In the genomic region with DNA sequence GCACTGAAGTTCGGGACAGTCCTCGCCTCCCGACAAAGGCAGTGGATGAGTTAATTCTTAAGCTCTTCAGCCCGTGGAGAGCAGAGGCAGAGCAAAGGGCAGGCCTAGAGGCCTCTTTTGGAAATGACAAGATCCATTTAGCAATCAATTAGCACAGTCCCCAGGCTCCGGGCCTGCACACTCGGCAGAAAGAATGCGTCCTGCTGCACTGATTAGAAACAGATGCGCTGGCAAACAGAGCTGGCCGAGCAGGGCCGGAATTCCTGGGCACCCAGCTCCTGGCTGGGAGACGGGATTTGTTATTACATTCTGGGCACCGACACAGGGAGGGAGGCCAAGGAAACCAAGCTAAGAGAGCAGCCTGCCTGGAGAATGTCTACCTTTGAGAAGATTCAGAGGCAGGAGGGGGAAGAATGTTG, we compare ENCODE assay signal across 8 cellular contexts.
DNase-seq lines count a peak whose midpoint lies in the region; TF ChIP-seq lines count a peak whose summit lies in the region.

No MANE protein-coding gene starts in this region.

- H3K36me3 ChIP-seq in liver (ENCODE audit: control insufficient read depth in 4 of 4, insufficient read depth in 3 of 4, low read depth in 1 of 4, low read length in 3 of 4), result no peaks in the 10 kb centered on the region
- H3K36me3 ChIP-seq in effector memory CD4-positive, alpha-beta T cell (ENCODE audit: control insufficient read depth, insufficient read depth, low read length), result no peaks in the 10 kb centered on the region

- peak; percentile 48 for DNase-seq in HuH-7 (ENCODE audit: low spot score)
- DNase-seq in dedifferentiated amniotic fluid mesenchymal stem cell (ENCODE audit: extremely low spot score), result peak; percentile 97
- peak; percentile 35 for DNase-seq in superior temporal gyrus (ENCODE audit: extremely low spot score)
- no peak for DNase-seq in NCI-H1930 (lab: John Stamatoyannopoulos, UW)
- no peak for DNase-seq in effector memory CD4-positive, alpha-beta T cell
- no peak for DNase-seq in mesenteric fat pad (ENCODE audit: low spot score)
- DNase-seq in NCI-H226, result no peak

- peaks cover 0 to 10% (median 2%) of the 10 kb centered on the region in 4 donors for H3K4me1 ChIP-seq in liver (ENCODE audit: control insufficient read depth in 4 of 4, insufficient read depth in 4 of 4, low read length in 3 of 4)
- no peaks in the 10 kb centered on the region for H3K4me1 ChIP-seq in effector memory CD4-positive, alpha-beta T cell (ENCODE audit: control insufficient read depth, insufficient read depth, low read length, poor library complexity, severe bottlenecking)

- WGBS in liver, result 41% methylated on average over 12 of the region's 12 CpGs

- no peak overlapping the region for H3K27ac ChIP-seq in liver (ENCODE audit: low read depth in 1 of 2, low read length in 2 of 2)
- H3K27ac ChIP-seq in effector memory CD4-positive, alpha-beta T cell (ENCODE audit: insufficient read depth, low read length, poor library complexity, severe bottlenecking), result no peak overlapping the region

- H3K27me3 ChIP-seq in liver (ENCODE audit: control insufficient read depth in 4 of 4, insufficient read depth in 4 of 4, low read length in 3 of 4), result no peaks in the 10 kb centered on the region
- H3K27me3 ChIP-seq in effector memory CD4-positive, alpha-beta T cell (replicated peaks; ENCODE audit: control insufficient read depth, insufficient read depth, low read length, poor library complexity, severe bottlenecking), result no peaks in the 10 kb centered on the region

- TF ChIP-seq RAD21 in liver (IDR thresholded peaks at IDR 0.05), result peak; percentile 23 to 67

- no peak overlapping the region for H3K4me3 ChIP-seq in liver (ENCODE audit: low read depth in 1 of 3, low read length in 3 of 3)
- no peak overlapping the region for H3K4me3 ChIP-seq in effector memory CD4-positive, alpha-beta T cell (ENCODE audit: insufficient read depth, low read depth, low read length, poor library complexity, severe bottlenecking)

- peak; percentile 30 for TF ChIP-seq CTCF in liver (IDR thresholded peaks at IDR 0.05; ENCODE audit: low read depth, low read length, missing input control)

- no peaks in the 10 kb centered on the region for H3K9me3 ChIP-seq in liver (ENCODE audit: control insufficient read depth in 4 of 4, low read length in 3 of 4)
- H3K9me3 ChIP-seq in effector memory CD4-positive, alpha-beta T cell (ENCODE audit: control insufficient read depth, low read length), result no peaks in the 10 kb centered on the region

- no peak overlapping the region for H3K9ac ChIP-seq in liver (ENCODE audit: low read depth in 1 of 2, low read length in 2 of 2)

TF ChIP-seq in liver, 16 proteins besides CTCF, POLR2A, EP300 and RAD21:
- no peak for TF ChIP-seq GABPA (IDR thresholded peaks at IDR 0.05 in 1 of 2, conservative IDR thresholded peaks at IDR 0.05 in 1 of 2)
- TF ChIP-seq JUND (IDR thresholded peaks at IDR 0.05), result no peak
- TF ChIP-seq SP1 (IDR thresholded peaks at IDR 0.05), result peak; percentile 35
- no peak for TF ChIP-seq FOXA1 (IDR thresholded peaks at IDR 0.05)
- TF ChIP-seq, protein P1, sequence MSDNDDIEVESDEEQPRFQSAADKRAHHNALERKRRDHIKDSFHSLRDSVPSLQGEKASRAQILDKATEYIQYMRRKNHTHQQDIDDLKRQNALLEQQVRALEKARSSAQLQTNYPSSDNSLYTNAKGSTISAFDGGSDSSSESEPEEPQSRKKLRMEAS (IDR thresholded peaks at IDR 0.05), result no peak
- TF ChIP-seq HNF4A (conservative IDR thresholded peaks at IDR 0.05), result no peak
- no peak for TF ChIP-seq YY1 (IDR thresholded peaks at IDR 0.05)
- peak; percentile 91 for TF ChIP-seq NR2F2 (IDR thresholded peaks at IDR 0.05)
- no peak for TF ChIP-seq TAF1 (conservative IDR thresholded peaks at IDR 0.05)
- TF ChIP-seq, protein P2, sequence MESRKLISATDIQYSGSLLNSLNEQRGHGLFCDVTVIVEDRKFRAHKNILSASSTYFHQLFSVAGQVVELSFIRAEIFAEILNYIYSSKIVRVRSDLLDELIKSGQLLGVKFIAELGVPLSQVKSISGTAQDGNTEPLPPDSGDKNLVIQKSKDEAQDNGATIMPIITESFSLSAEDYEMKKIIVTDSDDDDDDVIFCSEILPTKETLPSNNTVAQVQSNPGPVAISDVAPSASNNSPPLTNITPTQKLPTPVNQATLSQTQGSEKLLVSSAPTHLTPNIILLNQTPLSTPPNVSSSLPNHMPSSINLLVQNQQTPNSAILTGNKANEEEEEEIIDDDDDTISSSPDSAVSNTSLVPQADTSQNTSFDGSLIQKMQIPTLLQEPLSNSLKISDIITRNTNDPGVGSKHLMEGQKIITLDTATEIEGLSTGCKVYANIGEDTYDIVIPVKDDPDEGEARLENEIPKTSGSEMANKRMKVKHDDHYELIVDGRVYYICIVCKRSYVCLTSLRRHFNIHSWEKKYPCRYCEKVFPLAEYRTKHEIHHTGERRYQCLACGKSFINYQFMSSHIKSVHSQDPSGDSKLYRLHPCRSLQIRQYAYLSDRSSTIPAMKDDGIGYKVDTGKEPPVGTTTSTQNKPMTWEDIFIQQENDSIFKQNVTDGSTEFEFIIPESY (IDR thresholded peaks at IDR 0.05), result no peak
- TF ChIP-seq RXRA (IDR thresholded peaks at IDR 0.05), result peak; percentile 9 to 31
- TF ChIP-seq HNF4G (IDR thresholded peaks at IDR 0.05), result no peak
- TF ChIP-seq, protein P3, sequence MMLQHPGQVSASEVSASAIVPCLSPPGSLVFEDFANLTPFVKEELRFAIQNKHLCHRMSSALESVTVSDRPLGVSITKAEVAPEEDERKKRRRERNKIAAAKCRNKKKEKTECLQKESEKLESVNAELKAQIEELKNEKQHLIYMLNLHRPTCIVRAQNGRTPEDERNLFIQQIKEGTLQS (IDR thresholded peaks at IDR 0.05), result no peak
- no peak for TF ChIP-seq FOXA2 (IDR thresholded peaks at IDR 0.05)
- no peak for TF ChIP-seq EGR1 (IDR thresholded peaks at IDR 0.05; ENCODE audit: low read depth in 2 of 2)
- TF ChIP-seq, protein P4, sequence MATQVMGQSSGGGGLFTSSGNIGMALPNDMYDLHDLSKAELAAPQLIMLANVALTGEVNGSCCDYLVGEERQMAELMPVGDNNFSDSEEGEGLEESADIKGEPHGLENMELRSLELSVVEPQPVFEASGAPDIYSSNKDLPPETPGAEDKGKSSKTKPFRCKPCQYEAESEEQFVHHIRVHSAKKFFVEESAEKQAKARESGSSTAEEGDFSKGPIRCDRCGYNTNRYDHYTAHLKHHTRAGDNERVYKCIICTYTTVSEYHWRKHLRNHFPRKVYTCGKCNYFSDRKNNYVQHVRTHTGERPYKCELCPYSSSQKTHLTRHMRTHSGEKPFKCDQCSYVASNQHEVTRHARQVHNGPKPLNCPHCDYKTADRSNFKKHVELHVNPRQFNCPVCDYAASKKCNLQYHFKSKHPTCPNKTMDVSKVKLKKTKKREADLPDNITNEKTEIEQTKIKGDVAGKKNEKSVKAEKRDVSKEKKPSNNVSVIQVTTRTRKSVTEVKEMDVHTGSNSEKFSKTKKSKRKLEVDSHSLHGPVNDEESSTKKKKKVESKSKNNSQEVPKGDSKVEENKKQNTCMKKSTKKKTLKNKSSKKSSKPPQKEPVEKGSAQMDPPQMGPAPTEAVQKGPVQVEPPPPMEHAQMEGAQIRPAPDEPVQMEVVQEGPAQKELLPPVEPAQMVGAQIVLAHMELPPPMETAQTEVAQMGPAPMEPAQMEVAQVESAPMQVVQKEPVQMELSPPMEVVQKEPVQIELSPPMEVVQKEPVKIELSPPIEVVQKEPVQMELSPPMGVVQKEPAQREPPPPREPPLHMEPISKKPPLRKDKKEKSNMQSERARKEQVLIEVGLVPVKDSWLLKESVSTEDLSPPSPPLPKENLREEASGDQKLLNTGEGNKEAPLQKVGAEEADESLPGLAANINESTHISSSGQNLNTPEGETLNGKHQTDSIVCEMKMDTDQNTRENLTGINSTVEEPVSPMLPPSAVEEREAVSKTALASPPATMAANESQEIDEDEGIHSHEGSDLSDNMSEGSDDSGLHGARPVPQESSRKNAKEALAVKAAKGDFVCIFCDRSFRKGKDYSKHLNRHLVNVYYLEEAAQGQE (IDR thresholded peaks at IDR 0.05), result peak; percentile 89
TF ChIP-seq in liver: peak in this region for 4.

Comparison
In these comparisons a context has a peak if more than half of its experiments do, and no peak if none do; other contexts are left out.
1. DNase-seq: peak in HuH-7 (single experiment), dedifferentiated amniotic fluid mesenchymal stem cell (single experiment) and superior temporal gyrus (single experiment); none in NCI-H1930 (0 of 2), effector memory CD4-positive, alpha-beta T cell (0 of 3), mesenteric fat pad (single experiment) and NCI-H226 (single experiment).